In the genomic region with DNA sequence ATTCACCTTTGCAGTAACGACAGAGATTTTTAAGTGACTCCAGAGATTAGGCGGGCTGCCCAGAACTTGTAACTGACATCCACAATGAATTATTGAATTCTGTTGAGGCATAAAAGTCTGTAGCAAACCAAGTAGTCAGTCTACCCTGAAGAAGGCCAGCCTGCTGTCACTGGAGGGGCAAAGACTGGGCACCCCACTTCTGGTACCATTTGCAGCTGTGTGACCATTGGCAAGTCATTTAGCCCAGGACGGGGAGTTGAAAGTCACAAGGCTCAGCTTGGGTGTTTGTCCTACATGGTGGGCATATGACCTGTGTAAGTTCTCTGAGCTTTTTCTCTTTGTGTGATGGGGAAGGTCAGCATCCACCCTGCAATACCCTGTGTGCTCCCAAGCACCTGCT, we compare ENCODE assay signal across 27 cellular contexts.
"Had no signal": no experiment of that assay in that cellular context is flagged by ENCODE, and none has a peak within 500 bp of the region (broad histone marks: within the 10 kb centered on the region; RNA-seq: fewer than 3 reads in every experiment).

No MANE protein-coding gene starts in this region.

- ATAC-seq: effector memory CD8-positive, alpha-beta T cell; esophagus mucosa; gastrocnemius medialis; heart right ventricle; left colon; left lobe of liver; lower lobe of right lung; mucosa of descending colon had no signal

- H3K9me3 ChIP-seq: colonic mucosa, gastrocnemius medialis, lower lobe of right lung had no signal

- H3K4me1 ChIP-seq: colonic mucosa, gastrocnemius medialis, heart right ventricle, left ventricle myocardium inferior, lower lobe of right lung had no signal

- H3K4me3 ChIP-seq: colonic mucosa, esophagus squamous epithelium, gastrocnemius medialis, heart right ventricle, left ventricle myocardium inferior, lower lobe of right lung, mucosa of descending colon had no signal

- H3K27ac ChIP-seq: colonic mucosa, epithelial cell of prostate, esophagus squamous epithelium, gastrocnemius medialis, heart right ventricle, left ventricle myocardium inferior, lower lobe of right lung had no signal

- FAIRE-seq: endometrium, islet of Langerhans, keratinocyte had no signal

- H3K36me3 ChIP-seq: colonic mucosa, esophagus squamous epithelium, gastrocnemius medialis, heart right ventricle, lower lobe of right lung had no signal

- DNase-seq: colonic mucosa; cortex of kidney; effector CD8-positive, alpha-beta T cell; effector memory CD8-positive, alpha-beta T cell; endodermal cell; erythroblast; esophagus squamous epithelium; foreskin fibroblast; foreskin melanocyte; gastrocnemius medialis; glutamatergic neuron; head of caudate nucleus; heart right ventricle; hippocampal formation; kidney glomerular epithelial cell; left colon; left ventricle myocardium inferior; lower lobe of right lung; mesenchymal stem cell; naive B cell had no signal

- H3K27me3 ChIP-seq: colonic mucosa, esophagus squamous epithelium, gastrocnemius medialis, heart right ventricle had no signal
